Comparison of ENCODE assay signal across 17 cellular contexts in genomic region chr11:2367266-2368160, GRCh38. TPM values are rescaled to one million over a fixed set of nuclear protein-coding genes. Genes with fewer than 3 reads are reported as not detected.
A peak's percentile ranks its signal among the peaks of the same experiment; 100 is the strongest.
DNase-seq lines count a peak whose midpoint lies in the region; ATAC-seq and TF ChIP-seq lines count a peak whose summit lies in the region.
"Had no signal": no experiment of that assay in that cellular context is flagged by ENCODE, and none has a peak within 500 bp of the region (broad histone marks: within the 10 kb centered on the region; RNA-seq: fewer than 3 reads in every experiment).

No MANE protein-coding gene starts in this region.

- no peak for TF ChIP-seq POLR2A in heart left ventricle (IDR thresholded peaks at IDR 0.05)
- no peak for TF ChIP-seq POLR2A in right lobe of liver (IDR thresholded peaks at IDR 0.05)
- no peak for TF ChIP-seq POLR2A in spleen (IDR thresholded peaks at IDR 0.05)

- H3K4me3 ChIP-seq in heart left ventricle, result no peak overlapping the region
- H3K4me3 ChIP-seq in right lobe of liver, result no peak overlapping the region
- no peak overlapping the region for H3K4me3 ChIP-seq in spleen
- H3K4me3 ChIP-seq: K562 had no signal

- H3K27me3 ChIP-seq in heart left ventricle, result no peaks in the 10 kb centered on the region
- no peaks in the 10 kb centered on the region for H3K27me3 ChIP-seq in right lobe of liver
- H3K27me3 ChIP-seq in spleen (replicated peaks in 1 of 7), result no peaks in the 10 kb centered on the region

- peaks cover 0 to 27% (median 10%) of the 10 kb centered on the region in 12 donors for H3K4me1 ChIP-seq in heart left ventricle
- H3K4me1 ChIP-seq in right lobe of liver, result peaks cover 0 to 30% (median 12%) of the 10 kb centered on the region in 4 donors
- H3K4me1 ChIP-seq in spleen, result peaks cover 0 to 14% (median 5%) of the 10 kb centered on the region in 6 donors

- peaks cover 12% of the 10 kb centered on the region for H3K36me3 Mint-ChIP-seq in brain

- no peaks in the 10 kb centered on the region for H3K27me3 Mint-ChIP-seq in brain
- H3K27me3 Mint-ChIP-seq: CD4-positive, alpha-beta T cell had no signal

- WGBS in heart left ventricle, 4 donors, result 58 to 75% (median 65%) methylated on average over 17 of the region's 17 CpGs
- WGBS in right lobe of liver (ENCODE audit: insufficient coverage, low coverage, low lambda C conversion rate, missing lambda C conversion rate), result 52% methylated on average over 6 of the region's 17 CpGs
- WGBS in spleen, 5 donors, result 78 to 84% (median 79%) methylated on average over 16 to 17 of the region's 17 CpGs

- H3K4me1 Mint-ChIP-seq in brain, result peaks cover 13% of the 10 kb centered on the region

- ATAC-seq in heart left ventricle (peak in 3 of 4 donors; percentile 30 to 55 (median 35)), right lobe of liver (peak; percentile 38 to 62 (median 54)), HG02759 (IDR thresholded peaks at IDR 0.05; ENCODE audit: unreplicated experiment) (no peak)

- no peak for DNase-seq in heart left ventricle
- peak in 1 of 3 donors; percentile 76 for DNase-seq in right lobe of liver
- DNase-seq in spleen, result peak; percentile 47
- no peak for DNase-seq in midbrain (lab: John Stamatoyannopoulos, UW)
- DNase-seq in Kasumi-1 (lab: John Stamatoyannopoulos, UW), result no peak
- DNase-seq: ACHN; AML-193; CD4-positive, alpha-beta T cell; EL; NCI-H1436 treated with DMSO at 0.1 percent for 48 hours; NCI-H2029 treated with DMSO at 0.1 percent for 48 hours; NCI-H2171 treated with DMSO at 0.1 percent for 48 hours; NCI-H446 treated with DMSO at 0.1 percent for 48 hours; NK-92 treated with Interleukin-12 subunit alpha and Interleukin-12 subunit beta, amount 100 ng/mL, for 24 hours had no signal

- no peak overlapping the region for H3K4me3 Mint-ChIP-seq in brain
- H3K4me3 Mint-ChIP-seq: CD4-positive, alpha-beta T cell had no signal

- peak overlapping the region in 10 of 12 donors; percentile 11 to 70 (median 56) for H3K27ac ChIP-seq in heart left ventricle
- H3K27ac ChIP-seq in right lobe of liver, result peak overlapping the region in 2 of 3 donors; percentile 31 to 96
- no peak overlapping the region for H3K27ac ChIP-seq in spleen

- H3K9me3 ChIP-seq in heart left ventricle, result no peaks in the 10 kb centered on the region
- no peaks in the 10 kb centered on the region for H3K9me3 ChIP-seq in right lobe of liver
- no peaks in the 10 kb centered on the region for H3K9me3 ChIP-seq in spleen

- no peaks in the 10 kb centered on the region for H3K36me3 ChIP-seq in heart left ventricle
- no peaks in the 10 kb centered on the region for H3K36me3 ChIP-seq in right lobe of liver
- H3K36me3 ChIP-seq in spleen, result no peaks in the 10 kb centered on the region

- intact Hi-C loops in heart left ventricle (cut with DNase I), result loop anchor here in 4 of 10 donors (5.0 kb wide), 1 partner anchor 40 kb away; no protein-coding TSS in a partner anchor
- intact Hi-C loops in right lobe of liver (cut with DNase I), result no loop called here
- intact Hi-C loops in spleen (cut with DNase I; ENCODE audit: low total_unique reads), result no loop called here

- TF ChIP-seq CTCF in brain (conservative IDR thresholded peaks at IDR 0.05), result no peak
- TF ChIP-seq CTCF in heart left ventricle (IDR thresholded peaks at IDR 0.05), result no peak
- no peak for TF ChIP-seq CTCF in right lobe of liver (IDR thresholded peaks at IDR 0.05)
- TF ChIP-seq CTCF in spleen (IDR thresholded peaks at IDR 0.05 in 8 of 11, conservative IDR thresholded peaks at IDR 0.05 in 3 of 11), result no peak

- H3K27ac Mint-ChIP-seq in brain, result peak overlapping the region in 3 of 5 experiments; percentile 58 to 65 (median 65)
- H3K27ac Mint-ChIP-seq: CD4-positive, alpha-beta T cell had no signal

- peaks cover 0 to under 1% (median 0%) of the 10 kb centered on the region in 5 experiments for H3K9me3 Mint-ChIP-seq in brain
- H3K9me3 Mint-ChIP-seq: CD4-positive, alpha-beta T cell had no signal

RNA-seq across cellular contexts. Expression of gene CD81, which starts 9.6 kb away (rescaled TPM):
- polyA plus RNA-seq in brain (ENCODE audit: insufficient read depth, low read depth, low replicate concordance), result 643 TPM
- total RNA-seq in heart left ventricle, result 100 to 1,000 TPM; 277 to 994 (median 568) TPM
- 100 to 1,000 TPM; 442 to 518 TPM for polyA plus RNA-seq in heart left ventricle
- total RNA-seq in right lobe of liver, result 100 to 1,000 TPM; 433 to 721 (median 528) TPM
- 100 to 1,000 TPM; 370 to 594 (median 472) TPM for total RNA-seq in spleen
- 100 to 1,000 TPM; 191 to 368 (median 339) TPM for polyA plus RNA-seq in spleen

RNA-seq across cellular contexts. Expression of gene TSSC4, which starts 33.0 kb away (rescaled TPM):
- polyA plus RNA-seq in brain (ENCODE audit: insufficient read depth, low read depth, low replicate concordance), result 41.9 TPM
- total RNA-seq in heart left ventricle, result 10 to 100 TPM; 23.4 to 45.2 (median 37.2) TPM
- 10 to 100 TPM; 34.6 to 75.9 TPM for polyA plus RNA-seq in heart left ventricle
- 10 to 100 TPM; 17.6 to 27.0 (median 19.5) TPM for total RNA-seq in right lobe of liver
- total RNA-seq in spleen, result 10 to 100 TPM; 28.7 to 58.1 (median 42.2) TPM
- 10 to 100 TPM; 42.5 to 94.4 (median 66.2) TPM for polyA plus RNA-seq in spleen

Comparison
In these comparisons a context has a peak if more than half of its experiments do, and no peak if none do; other contexts are left out.
1. H3K27ac ChIP-seq: peak in heart left ventricle (10 of 12) and right lobe of liver (2 of 3); none in spleen (0 of 8).